In the genomic region with DNA sequence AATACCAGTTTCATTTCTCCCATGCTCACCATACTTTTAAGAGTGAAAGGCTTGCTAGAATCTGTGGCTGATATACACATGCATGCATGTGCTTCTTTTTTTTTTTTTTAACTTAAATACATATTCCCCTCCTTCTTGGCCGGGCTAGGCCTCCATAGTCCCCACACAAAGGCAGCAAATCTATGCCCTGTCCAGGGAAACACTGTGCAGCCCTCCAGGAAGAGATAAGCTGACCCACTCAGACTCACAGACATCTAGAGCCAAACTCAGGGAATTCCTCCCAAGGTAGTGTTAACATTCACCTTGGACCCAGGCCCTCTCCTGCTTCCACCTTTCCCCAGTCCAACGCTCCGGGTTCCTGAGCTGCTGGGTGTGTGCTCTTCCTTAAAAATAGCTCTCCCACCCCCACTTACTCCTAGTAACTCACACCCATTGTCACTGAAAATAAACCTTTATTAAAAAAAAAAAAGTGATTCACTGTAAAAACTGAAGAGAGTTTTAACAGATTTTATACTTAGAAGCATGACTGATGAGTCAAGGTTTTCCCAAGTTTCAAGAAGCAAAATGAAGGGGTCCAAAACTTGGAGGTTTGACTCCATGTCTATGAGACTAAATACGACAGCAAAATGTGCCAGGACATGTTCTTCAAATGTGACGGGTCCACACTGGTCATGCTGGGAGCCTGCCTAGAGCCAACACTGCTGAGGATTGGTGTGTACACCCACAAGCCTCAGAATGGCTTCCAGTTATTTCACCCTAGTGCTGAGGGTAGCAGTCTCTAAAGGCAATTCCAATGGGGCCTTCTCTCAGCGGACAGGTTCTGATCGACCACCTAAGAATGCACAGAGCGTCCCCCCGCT, we compare ENCODE assay signal across 16 cellular contexts.
DNase-seq lines count a peak whose midpoint lies in the region; FAIRE-seq and TF ChIP-seq lines count a peak whose summit lies in the region.
"Had no signal": no experiment of that assay in that cellular context is flagged by ENCODE, and none has a peak within 500 bp of the region (broad histone marks: within the 10 kb centered on the region; RNA-seq: fewer than 3 reads in every experiment).

No MANE protein-coding gene starts in this region.

- TF ChIP-seq CTCF in bronchial epithelial cell (IDR thresholded peaks at IDR 0.05; ENCODE audit: insufficient read depth, low read length, severe bottlenecking) (no peak), keratinocyte (optimal IDR thresholded peaks at IDR 0.05 in 1 of 3, IDR thresholded peaks at IDR 0.05 in 1 of 3, conservative IDR thresholded peaks at IDR 0.05 in 1 of 3; ENCODE audit: extremely low read depth in 1 of 3, insufficient read depth in 2 of 3, low read length in 3 of 3) (no peak), osteocyte (IDR thresholded peaks at IDR 0.05) (no peak)

- peaks cover 29% of the 10 kb centered on the region for H3K36me3 Mint-ChIP-seq in osteocyte (ENCODE audit: unreplicated experiment)
- H3K36me3 Mint-ChIP-seq: CD4-positive, alpha-beta memory T cell had no signal

- FAIRE-seq in bronchial epithelial cell (lab: Jason Lieb, UNC) (no peak), keratinocyte (lab: Jason Lieb, UNC) (peak; percentile 29)
- FAIRE-seq: GM12878, GM19239 had no signal

- no peaks in the 10 kb centered on the region for H3K27me3 ChIP-seq in BLaER1
- H3K27me3 ChIP-seq in bronchial epithelial cell (ENCODE audit: control insufficient read depth, insufficient read depth, low read length), result no peaks in the 10 kb centered on the region
- no peaks in the 10 kb centered on the region for H3K27me3 ChIP-seq in keratinocyte (ENCODE audit: control insufficient read depth, extremely low read depth, insufficient read depth, low read length)
- H3K27me3 ChIP-seq: BE2C, Peyer's patch had no signal

- no peak overlapping the region for H3K27ac ChIP-seq in BLaER1
- H3K27ac ChIP-seq in keratinocyte (ENCODE audit: control insufficient read depth, insufficient read depth, low read length), result no peak overlapping the region
- H3K27ac ChIP-seq: Peyer's patch had no signal

- H3K27ac Mint-ChIP-seq in osteocyte (ENCODE audit: unreplicated experiment), result peak overlapping the region; percentile 64
- H3K27ac Mint-ChIP-seq: CD4-positive, alpha-beta memory T cell; GM23338 had no signal

- no peak overlapping the region for H3K4me3 Mint-ChIP-seq in osteocyte (ENCODE audit: unreplicated experiment)
- H3K4me3 Mint-ChIP-seq: CD4-positive, alpha-beta memory T cell; GM23338 had no signal

- peaks cover 37% of the 10 kb centered on the region for H3K4me1 Mint-ChIP-seq in osteocyte (ENCODE audit: unreplicated experiment)
- H3K4me1 Mint-ChIP-seq: CD4-positive, alpha-beta memory T cell had no signal

- H2AFZ ChIP-seq in keratinocyte (ENCODE audit: control insufficient read depth, low read length), result no peak overlapping the region
- H2AFZ ChIP-seq: GM23338 had no signal

- no peak overlapping the region for H3K9ac ChIP-seq in BLaER1
- H3K9ac ChIP-seq in keratinocyte (ENCODE audit: control insufficient read depth, extremely low read depth, insufficient read depth, low read length), result no peak overlapping the region

- H3K79me2 ChIP-seq in keratinocyte (ENCODE audit: control insufficient read depth, insufficient read depth, low read length), result no peaks in the 10 kb centered on the region

- peaks cover 47% of the 10 kb centered on the region for H3K4me1 ChIP-seq in BLaER1
- H3K4me1 ChIP-seq in keratinocyte (ENCODE audit: control insufficient read depth, extremely low read depth, insufficient read depth, low read length), result peaks cover 10% of the 10 kb centered on the region
- H3K4me1 ChIP-seq: BE2C, Peyer's patch had no signal

- H3K36me3 ChIP-seq in BLaER1 (peaks cover 6% of the 10 kb centered on the region; the same call in 1 of the 2 replicates), bronchial epithelial cell (ENCODE audit: control insufficient read depth, insufficient read depth, low read length) (no peaks in the 10 kb centered on the region), keratinocyte (ENCODE audit: control insufficient read depth in 2 of 2, extremely low read depth in 1 of 2, insufficient read depth in 2 of 2, low read length in 2 of 2) (peaks cover 0 to 2% of the 10 kb centered on the region in 2 experiments)
- H3K36me3 ChIP-seq: BE2C, Peyer's patch had no signal

- H3K4me2 ChIP-seq in BLaER1 (peak overlapping the region; percentile 61; the same call in 1 of the 2 replicates), keratinocyte (ENCODE audit: control insufficient read depth, extremely low read depth, insufficient read depth, low read depth, low read length) (no peak overlapping the region)
- H3K4me2 ChIP-seq: GM23338 had no signal

- no peaks in the 10 kb centered on the region for H3K27me3 Mint-ChIP-seq in osteocyte (ENCODE audit: unreplicated experiment)

- H3K9me1 ChIP-seq in keratinocyte (ENCODE audit: control insufficient read depth, extremely low read depth, insufficient read depth, low read length), result no peaks in the 10 kb centered on the region

- H4K20me1 ChIP-seq in BLaER1, result no peaks in the 10 kb centered on the region
- no peaks in the 10 kb centered on the region for H4K20me1 ChIP-seq in keratinocyte (ENCODE audit: control insufficient read depth, extremely low read depth, insufficient read depth, low read length)

- H3K4me3 ChIP-seq in BLaER1 (no peak overlapping the region), bronchial epithelial cell (ENCODE audit: low read depth, low read length) (no peak overlapping the region), keratinocyte (ENCODE audit: control insufficient read depth in 2 of 3, extremely low read depth in 1 of 3, insufficient read depth in 2 of 3, low read depth in 1 of 3, low read length in 3 of 3) (no peak overlapping the region)
- H3K4me3 ChIP-seq: GM12878, GM23338, Peyer's patch had no signal

- dilution Hi-C loops in keratinocyte (cut with MboI; ENCODE audit: extremely low pct_ligation_motif_present, low sequenced_read_pairs), result no loop called here

- H3K9me3 Mint-ChIP-seq in osteocyte (ENCODE audit: unreplicated experiment), result no peaks in the 10 kb centered on the region
- H3K9me3 Mint-ChIP-seq: CD4-positive, alpha-beta memory T cell; GM23338 had no signal

- DNase-seq in bronchial epithelial cell (ENCODE audit: low read depth) (peak; percentile 68), keratinocyte (ENCODE audit: low read depth, low spot score) (no peak), osteocyte (ENCODE audit: extremely low spot score, unreplicated experiment) (no peak), DMS53 treated with DMSO at 0.1 percent for 48 hours (lab: John Stamatoyannopoulos, UW; ENCODE audit: unreplicated experiment) (no peak), kidney glomerular epithelial cell (lab: John Stamatoyannopoulos, UW) (no peak), kidney tubule cell (ENCODE audit: low spot score) (no peak)
- DNase-seq: BE2C; CD4-positive, alpha-beta memory T cell; KG1; NCI-H1694 treated with DMSO at 0.1 percent for 48 hours; Peyer's patch; SHP77 had no signal

- no peaks in the 10 kb centered on the region for H3K9me3 ChIP-seq in BLaER1
- no peaks in the 10 kb centered on the region for H3K9me3 ChIP-seq in keratinocyte (ENCODE audit: control insufficient read depth, low read depth, low read length)
- H3K9me3 ChIP-seq: BE2C, Peyer's patch had no signal
